ENCODE assay signal across 8 cellular contexts in the genomic region with DNA sequence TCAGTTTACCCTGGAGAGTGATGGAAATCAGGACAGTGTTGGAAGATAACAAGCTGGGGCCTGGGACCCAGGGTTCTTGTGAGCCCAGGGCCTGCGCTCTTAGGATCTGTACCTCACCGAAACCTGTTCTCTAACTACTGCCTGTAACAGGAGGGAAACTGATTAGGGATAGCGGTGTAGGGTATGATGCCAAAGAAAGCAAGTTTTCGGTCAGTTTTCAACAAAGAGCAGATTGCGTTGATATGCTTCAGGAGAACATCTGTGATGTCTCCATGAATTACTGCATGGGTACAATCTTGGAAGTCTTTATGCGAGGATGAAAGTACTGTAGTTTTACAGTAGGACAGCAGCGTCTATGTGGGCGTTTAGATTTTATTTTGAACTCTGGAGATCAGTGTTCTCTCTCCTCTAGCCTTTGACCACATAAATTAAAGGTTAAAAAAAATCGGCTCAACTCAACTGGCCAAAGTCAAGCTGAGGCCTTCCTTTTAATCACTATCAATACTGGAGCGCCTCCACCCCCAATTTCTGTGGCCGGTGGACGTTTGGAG. TPM values are rescaled to one million over a fixed set of nuclear protein-coding genes. Genes with fewer than 3 reads are reported as not detected.
A peak's percentile ranks its signal among the peaks of the same experiment; 100 is the strongest.
DNase-seq lines count a peak whose midpoint lies in the region; ATAC-seq and TF ChIP-seq lines count a peak whose summit lies in the region.

No MANE protein-coding gene starts in this region.

- H3K4me1 Mint-ChIP-seq in activated naive CD4-positive, alpha-beta T cell treated with anti-CD3 and anti-CD28 coated beads for 36 hours (ENCODE audit: low read depth), result peaks cover 64% of the 10 kb centered on the region

- peaks cover 14% of the 10 kb centered on the region for H3K4me1 ChIP-seq in mesendoderm (ENCODE audit: control insufficient read depth, low read depth, low read length)
- peaks cover 31 to 69% (median 57%) of the 10 kb centered on the region in 4 donors for H3K4me1 ChIP-seq in upper lobe of left lung

- H2AK5ac ChIP-seq in mesendoderm (ENCODE audit: low read length), result no peak overlapping the region

- H3K4me3 ChIP-seq in cardiac fibroblast (replicated peaks in 1 of 2; ENCODE audit: low read depth in 2 of 2, low read length in 2 of 2), result peak overlapping the region; percentile 54 to 89
- H3K4me3 ChIP-seq in mesendoderm (ENCODE audit: low read length), result no peak overlapping the region
- peak overlapping the region in 3 of 4 donors; percentile 76 to 83 (median 79) for H3K4me3 ChIP-seq in upper lobe of left lung

- no peak overlapping the region for H3K27ac Mint-ChIP-seq in activated naive CD4-positive, alpha-beta T cell treated with anti-CD3 and anti-CD28 coated beads for 36 hours

- TF ChIP-seq CTCF in cardiac fibroblast (IDR thresholded peaks at IDR 0.05; ENCODE audit: low read depth, low read length), result no peak
- TF ChIP-seq CTCF in upper lobe of left lung (IDR thresholded peaks at IDR 0.05), result no peak

- in situ Hi-C loops in KBM-7 (cut with MboI; ENCODE audit: low pct_unique_long_range_greater_than_20kb, low sequenced_read_pairs), result no loop called here

- H3K4me2 ChIP-seq in mesendoderm (ENCODE audit: low read length), result peak overlapping the region; percentile 26

- H3K4ac ChIP-seq in mesendoderm (ENCODE audit: low read depth, low read length), result no peak overlapping the region

- H3K36me3 Mint-ChIP-seq in activated naive CD4-positive, alpha-beta T cell treated with anti-CD3 and anti-CD28 coated beads for 36 hours (ENCODE audit: low read depth), result peaks cover 7% of the 10 kb centered on the region

- no peak overlapping the region for H4K5ac ChIP-seq in mesendoderm (ENCODE audit: low read length)

- H3K79me2 ChIP-seq in mesendoderm (ENCODE audit: control insufficient read depth, insufficient read depth, low read length), result peaks cover 23% of the 10 kb centered on the region

- H4K8ac ChIP-seq in mesendoderm (ENCODE audit: low read depth, low read length), result no peak overlapping the region

- H2BK5ac ChIP-seq in mesendoderm (ENCODE audit: low read length), result no peak overlapping the region

- no peak overlapping the region for H2BK15ac ChIP-seq in mesendoderm (replicated peaks; ENCODE audit: low read depth)

- ATAC-seq in upper lobe of left lung (ENCODE audit: low FRiP score in 2 of 2) (no peak), HG03432 (IDR thresholded peaks at IDR 0.05; ENCODE audit: unreplicated experiment) (no peak)

- no peak overlapping the region for H3K27ac ChIP-seq in mesendoderm (ENCODE audit: low read depth, low read length)
- H3K27ac ChIP-seq in upper lobe of left lung, result peak overlapping the region; percentile 92 to 96 (median 93)

- no peak for DNase-seq in activated naive CD4-positive, alpha-beta T cell treated with anti-CD3 and anti-CD28 coated beads for 36 hours
- no peak for DNase-seq in activated naive CD4-positive, alpha-beta T cell (lab: John Stamatoyannopoulos, UW)
- DNase-seq in cardiac fibroblast (ENCODE audit: low read depth in 2 of 2) (peak; percentile 27 to 33), mesendoderm (no peak), upper lobe of left lung (no peak), KBM-7 (no peak), GM19238 (ENCODE audit: insufficient read length, low spot score) (no peak)

- H3K27me3 Mint-ChIP-seq in activated naive CD4-positive, alpha-beta T cell treated with anti-CD3 and anti-CD28 coated beads for 36 hours (ENCODE audit: low read depth), result peaks cover 9% of the 10 kb centered on the region

- WGBS in mesendoderm (ENCODE audit: extremely low coverage, insufficient coverage, low lambda C conversion rate), result no CpG with 5 or more reads among the region's 12 CpGs
- 73% methylated on average over 12 of the region's 12 CpGs for WGBS in upper lobe of left lung, 2 donors

- H3K18ac ChIP-seq in mesendoderm (ENCODE audit: low read length), result peak overlapping the region; percentile 89

- H3K27me3 ChIP-seq in mesendoderm (ENCODE audit: insufficient read depth, low read length, poor library complexity), result no peaks in the 10 kb centered on the region
- no peaks in the 10 kb centered on the region for H3K27me3 ChIP-seq in upper lobe of left lung

- H3K9ac ChIP-seq in mesendoderm (ENCODE audit: low read length), result peak overlapping the region; percentile 59

- peaks cover 19% of the 10 kb centered on the region for H3K79me1 ChIP-seq in mesendoderm (ENCODE audit: low read length)

- peak overlapping the region; percentile 80 for H3K56ac ChIP-seq in mesendoderm (ENCODE audit: low read length)

- H3K36me3 ChIP-seq in mesendoderm (ENCODE audit: control insufficient read depth, insufficient read depth, low read length) (no peaks in the 10 kb centered on the region), upper lobe of left lung (no peaks in the 10 kb centered on the region)

- peak overlapping the region; percentile 67 for H3K4me3 Mint-ChIP-seq in activated naive CD4-positive, alpha-beta T cell treated with anti-CD3 and anti-CD28 coated beads for 36 hours

- CTCF ChIA-PET in activated naive CD4-positive, alpha-beta T cell treated with anti-CD3 and anti-CD28 coated beads for 36 hours (lab: Charles Lee), result interaction anchor here (0.5 to 0.9 kb wide), 2 partner anchors 198 to 383 kb away, joined by 3 read pairs; no protein-coding TSS in a partner anchor

- H2BK120ac ChIP-seq in mesendoderm (ENCODE audit: low read depth, low read length), result no peak overlapping the region

- no peak for TF ChIP-seq POLR2A in upper lobe of left lung (IDR thresholded peaks at IDR 0.05)

- H3K9me3 Mint-ChIP-seq in activated naive CD4-positive, alpha-beta T cell treated with anti-CD3 and anti-CD28 coated beads for 36 hours, result no peaks in the 10 kb centered on the region

- intact Hi-C loops in activated naive CD4-positive, alpha-beta T cell treated with anti-CD3 and anti-CD28 coated beads for 36 hours (cut with micrococcal nuclease), result loop anchor here (5.0 kb wide), 1 partner anchor 133 kb away; no protein-coding TSS in a partner anchor

- no peak overlapping the region for H3K23ac ChIP-seq in mesendoderm (ENCODE audit: low read length)

- TF ChIP-seq EP300 in upper lobe of left lung (IDR thresholded peaks at IDR 0.05), result no peak

- H3K9me3 ChIP-seq in upper lobe of left lung, result no peaks in the 10 kb centered on the region

RNA-seq across cellular contexts. Expression of gene NFIL3, which starts 3.1 kb away (rescaled TPM):
- total RNA-seq in activated naive CD4-positive, alpha-beta T cell treated with anti-CD3 and anti-CD28 coated beads for 36 hours, result 10 to 100 TPM; 56.4 to 58.5 TPM
- 10.4 TPM for polyA plus RNA-seq in mesendoderm (2013, experiment 1 of 2)
- polyA plus RNA-seq in mesendoderm (2013, experiment 2 of 2), result 11.0 TPM
- total RNA-seq in upper lobe of left lung, result 10 to 100 TPM; 14.7 to 41.3 (median 24.4) TPM

RNA-seq across cellular contexts. Expression of gene AUH, which starts 58.8 kb away (rescaled TPM):
- total RNA-seq in activated naive CD4-positive, alpha-beta T cell treated with anti-CD3 and anti-CD28 coated beads for 36 hours, result 10 to 100 TPM; 13.4 to 14.4 TPM
- polyA plus RNA-seq in mesendoderm (2013, experiment 1 of 2), result 13.9 TPM
- polyA plus RNA-seq in mesendoderm (2013, experiment 2 of 2), result 14.5 TPM
- 10 to 100 TPM; 13.7 to 38.5 (median 24.4) TPM for total RNA-seq in upper lobe of left lung

Comparison
In these comparisons a context has a peak if more than half of its experiments do, and no peak if none do; other contexts are left out.
1. DNase-seq: peak in cardiac fibroblast (2 of 2); none in activated naive CD4-positive, alpha-beta T cell treated with anti-CD3 and anti-CD28 coated beads for 36 hours (single experiment), activated naive CD4-positive, alpha-beta T cell (0 of 4), mesendoderm (single experiment), upper lobe of left lung (0 of 2), KBM-7 (single experiment) and GM19238 (single experiment).